Comparison of ENCODE assay signal across 14 cellular contexts in the genomic region with DNA sequence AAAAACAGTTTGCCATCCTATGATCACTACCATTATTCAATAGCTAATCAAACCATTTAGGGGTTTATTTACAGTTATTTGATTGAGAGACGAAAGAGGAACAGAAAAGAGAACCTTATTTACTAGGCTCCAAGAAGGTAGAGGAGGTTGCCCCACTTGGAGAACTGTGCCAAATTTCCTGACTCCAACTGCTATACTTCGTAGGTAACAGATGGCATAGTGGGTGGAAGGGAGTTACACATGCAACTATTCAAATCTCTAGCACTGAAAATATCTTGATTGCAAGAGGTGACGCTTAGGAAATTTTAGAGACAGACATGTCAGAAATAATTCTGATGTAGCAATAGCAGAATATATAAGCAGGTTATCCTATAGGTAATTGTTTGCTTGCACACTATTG.
A peak's percentile ranks its signal among the peaks of the same experiment; 100 is the strongest.
DNase-seq lines count a peak whose midpoint lies in the region; ATAC-seq lines count a peak whose summit lies in the region.
"Had no signal": no experiment of that assay in that cellular context is flagged by ENCODE, and none has a peak within 500 bp of the region (broad histone marks: within the 10 kb centered on the region; RNA-seq: fewer than 3 reads in every experiment).

No MANE protein-coding gene starts in this region.

- DNase-seq in DMS 273 (lab: John Stamatoyannopoulos, UW; ENCODE audit: unreplicated experiment) (peak; percentile 87), NCI-H1694 treated with DMSO at 0.1 percent for 48 hours (lab: John Stamatoyannopoulos, UW) (peak; percentile 36), middle frontal gyrus (ENCODE audit: extremely low spot score, low spot score) (peak; percentile 45), NCI-H1092 treated with DMSO at 0.1 percent for 48 hours (lab: John Stamatoyannopoulos, UW) (no peak), NCI-H2196 treated with DMSO at 0.1 percent for 48 hours (lab: John Stamatoyannopoulos, UW; ENCODE audit: unreplicated experiment) (no peak)
- no peak for DNase-seq in activated CD4-positive, alpha-beta T cell treated with anti-CD3 and anti-CD28 coated beads, Interleukin-2, amount 50 U/mL, for 4 hours
- DNase-seq: 8988T; CD8-positive, alpha-beta T cell; DMS153; DMS79 treated with DMSO at 0.1 percent for 48 hours; HCEC 1CT had no signal

- no peak for ATAC-seq in GM21723 (IDR thresholded peaks at IDR 0.05; ENCODE audit: unreplicated experiment)
- ATAC-seq: CD8-positive, alpha-beta T cell; GM12878; GM23338 had no signal

Comparison
In these comparisons a context has a peak if more than half of its experiments do, and no peak if none do; other contexts are left out.
1. DNase-seq: peak in DMS 273 (single experiment), NCI-H1694 treated with DMSO at 0.1 percent for 48 hours (single experiment) and middle frontal gyrus (single experiment); none in activated CD4-positive, alpha-beta T cell treated with anti-CD3 and anti-CD28 coated beads, Interleukin-2, amount 50 U/mL, for 4 hours (0 of 2), NCI-H1092 treated with DMSO at 0.1 percent for 48 hours (single experiment) and NCI-H2196 treated with DMSO at 0.1 percent for 48 hours (single experiment).